ENCODE assay signal across 8 cellular contexts in the genomic region with DNA sequence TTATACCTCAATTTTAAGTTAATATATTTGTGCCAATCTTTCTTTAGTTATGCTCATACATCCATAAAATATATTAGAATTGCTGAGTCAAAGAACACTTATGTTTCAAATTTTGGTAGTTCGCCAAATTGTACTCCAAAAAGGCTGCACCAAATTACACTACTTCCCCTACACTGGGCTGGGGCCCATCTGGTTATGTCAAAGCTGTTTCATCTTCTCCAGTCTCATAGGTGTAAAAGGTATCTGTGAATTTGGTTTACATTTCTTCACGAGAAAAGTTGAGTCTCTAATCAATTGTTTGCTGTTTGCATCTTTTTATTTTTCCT. TPM values are rescaled to one million over a fixed set of nuclear protein-coding genes. Genes with fewer than 3 reads are reported as not detected.
DNase-seq lines count a peak whose midpoint lies in the region; ATAC-seq, FAIRE-seq and TF ChIP-seq lines count a peak whose summit lies in the region.

No MANE protein-coding gene starts in this region.

- H2AFZ ChIP-seq in K562 (ENCODE audit: low read depth, low read length), result peak overlapping the region; percentile 96

- peaks cover 13% of the 10 kb centered on the region for H3K79me2 ChIP-seq in K562 (ENCODE audit: control insufficient read depth, insufficient read depth, low read length)

- peak overlapping the region; percentile 74 for H3K4me2 ChIP-seq in K562 (ENCODE audit: insufficient read depth, low read length)

- BruUV-seq in A673 (replicated peaks; lab: Mats Ljungman, UMichigan) (no TSS peak), K562 (replicated peaks; lab: Mats Ljungman, UMichigan) (no TSS peak)

- H3K4me1 ChIP-seq in A673 (ENCODE audit: insufficient read depth, low read length, poor library complexity, severe bottlenecking) (peaks cover 14% of the 10 kb centered on the region), K562 (replicated peaks in 1 of 2; ENCODE audit: control insufficient read depth in 2 of 2, insufficient read depth in 2 of 2, low read length in 2 of 2) (peaks cover 0 to 8% of the 10 kb centered on the region in 2 experiments; a peak in 3 of 5 replicates), mesodermal cell (ENCODE audit: control insufficient read depth, insufficient read depth, low read length, poor library complexity, severe bottlenecking) (peaks cover 19% of the 10 kb centered on the region)

- FAIRE-seq in K562 (lab: Jason Lieb, UNC), result no peak

- peak overlapping the region in 1 of 2 experiments; percentile 43; a peak in 1 of 4 replicates for H3K9ac ChIP-seq in K562 (ENCODE audit: insufficient read depth in 1 of 2, low read depth in 2 of 2, low read length in 2 of 2)

- H3K9me1 ChIP-seq in K562 (ENCODE audit: control insufficient read depth, insufficient read depth, low read length), result no peaks in the 10 kb centered on the region

- H3K4me3 ChIP-seq in A673 (ENCODE audit: low read depth, low read length, poor library complexity, severe bottlenecking), result peak overlapping the region; percentile 72
- H3K4me3 ChIP-seq in K562, result peak overlapping the region; percentile 78
- peak overlapping the region; percentile 74 for H3K4me3 ChIP-seq in mesodermal cell (ENCODE audit: extremely low read depth, insufficient read depth, low read length, poor library complexity, severe bottlenecking)

- DNase-seq in A673 (ENCODE audit: low spot score) (peak; percentile 13), HFFc6 (no peak), K562 (ENCODE audit: extremely low read depth in 1 of 4, low spot score in 3 of 4) (no peak)
- no peak for DNase-seq in stimulated activated CD4-positive, alpha-beta T cell treated with anti-CD3 and anti-CD28 coated beads, Interleukin-2, amount 100 ng/mL, for 24 hours

- peaks cover 6% of the 10 kb centered on the region for H3K27me3 Mint-ChIP-seq in HFFc6 (ENCODE audit: insufficient read depth)

- in situ Hi-C loops in K562 (cut with MboI), result loop anchor here (25.0 kb wide), 1 partner anchor 230 kb away; no protein-coding TSS in a partner anchor

- 37% methylated on average over 2 of the region's 2 CpGs for WGBS in K562 (ENCODE audit: insufficient coverage, low coverage, missing lambda C conversion rate)
- 67 to 100% methylated on average over 1 of the region's 2 CpGs for WGBS in mesodermal cell (ENCODE audit: insufficient coverage in 2 of 2), 2 experiments

- no peaks in the 10 kb centered on the region for H4K20me1 ChIP-seq in K562 (replicated peaks; ENCODE audit: control insufficient read depth, insufficient read depth, low read length)

- H3K9me3 Mint-ChIP-seq in HFFc6, result peaks cover 11% of the 10 kb centered on the region

- H3K36me3 ChIP-seq in A673 (ENCODE audit: insufficient read depth, low read length, poor library complexity, severe bottlenecking), result no peaks in the 10 kb centered on the region
- H3K36me3 ChIP-seq in K562 (ENCODE audit: control insufficient read depth, insufficient read depth, low read length), result no peaks in the 10 kb centered on the region
- no peaks in the 10 kb centered on the region for H3K36me3 ChIP-seq in mesodermal cell (ENCODE audit: control insufficient read depth, insufficient read depth, low read length)

- TF ChIP-seq CTCF in A673 (conservative IDR thresholded peaks at IDR 0.05; ENCODE audit: low read depth, low read length), result no peak
- TF ChIP-seq CTCF in HFFc6 (IDR thresholded peaks at IDR 0.05), result no peak
- TF ChIP-seq CTCF in K562 (IDR thresholded peaks at IDR 0.05 in 2 of 3, conservative IDR thresholded peaks at IDR 0.05 in 1 of 3; ENCODE audit: insufficient read depth in 2 of 3, low read depth in 1 of 3, low read length in 3 of 3), result no peak

- peaks cover 5% of the 10 kb centered on the region for H3K9me3 ChIP-seq in A673 (ENCODE audit: low read depth, low read length, poor library complexity, severe bottlenecking)
- no peaks in the 10 kb centered on the region; the same call in 1 of the 2 replicates for H3K9me3 ChIP-seq in K562 (replicated peaks; ENCODE audit: control insufficient read depth, insufficient read depth, low read depth, low read length)
- no peaks in the 10 kb centered on the region for H3K9me3 ChIP-seq in mesodermal cell (ENCODE audit: control insufficient read depth, low read length)

- POLR2A ChIA-PET in A673 (lab: Charles Lee; ENCODE audit: low non-redundant PET), result no interaction called here
- POLR2A ChIA-PET in K562 (lab: Yijun Ruan, JAX), result interaction anchor here (0.8 to 1.7 kb wide), 3 partner anchors 14 to 198 kb away, joined by 3 read pairs; no protein-coding TSS in a partner anchor

- TF ChIP-seq RAD21 in K562 (CRISPR knock-in tag; conservative IDR thresholded peaks at IDR 0.05 in 1 of 2, IDR thresholded peaks at IDR 0.05 in 1 of 2), result no peak

- peak overlapping the region; percentile 89 for H3K4me3 Mint-ChIP-seq in HFFc6

- ATAC-seq in K562 (no peak), HG03378 (IDR thresholded peaks at IDR 0.05; ENCODE audit: unreplicated experiment) (no peak), esophagus mucosa (no peak), GM21529 (IDR thresholded peaks at IDR 0.05; ENCODE audit: unreplicated experiment) (no peak)

- H3K27me3 ChIP-seq in A673 (replicated peaks; ENCODE audit: insufficient read depth, low read depth, low read length, poor library complexity) (no peaks in the 10 kb centered on the region), K562 (ENCODE audit: control insufficient read depth in 2 of 2, insufficient read depth in 2 of 2, low read length in 2 of 2) (no peaks in the 10 kb centered on the region)

- peaks cover 47% of the 10 kb centered on the region for H3K4me1 Mint-ChIP-seq in HFFc6 (ENCODE audit: low read depth)

- CTCF ChIA-PET in A673 (lab: Charles Lee) (interaction anchor here (1.0 to 1.6 kb wide), 2 partner anchors 93 to 96 kb away, joined by 3 to 4 read pairs; no protein-coding TSS in a partner anchor), K562 (lab: Yijun Ruan, JAX; ENCODE audit: low intra/inter-chr PET ratio) (no interaction called here)

- intact Hi-C loops in A673 (cut with micrococcal nuclease; ENCODE audit: unreplicated experiment), result no loop called here
- intact Hi-C loops in K562 (cut with micrococcal nuclease), result no loop called here

- H3K27ac ChIP-seq in A673 (ENCODE audit: low read depth, low read length, poor library complexity, severe bottlenecking), result no peak overlapping the region
- peak overlapping the region; percentile 59 for H3K27ac ChIP-seq in K562 (ENCODE audit: extremely low read depth, low read depth, low read length)
- peak overlapping the region; percentile 30 for H3K27ac ChIP-seq in mesodermal cell (ENCODE audit: low read depth, low read length, severe bottlenecking)

- peak overlapping the region; percentile 76 for H3K27ac Mint-ChIP-seq in HFFc6

- TF ChIP-seq EP300 in K562 (IDR thresholded peaks at IDR 0.05; ENCODE audit: low read length), result no peak

- TF ChIP-seq POLR2A in K562 (conservative IDR thresholded peaks at IDR 0.05), result no peak

- H3K36me3 Mint-ChIP-seq in HFFc6 (ENCODE audit: low read depth), result peaks cover 14% of the 10 kb centered on the region

TF ChIP-seq in K562, 482 proteins besides CTCF, POLR2A, EP300 and RAD21 (continues in another document):
- TF ChIP-seq EGR1 (conservative IDR thresholded peaks at IDR 0.05) (no peak), MAFF (IDR thresholded peaks at IDR 0.05; ENCODE audit: low read length) (no peak), NFIC (IDR thresholded peaks at IDR 0.05) (peak; percentile 70), MEF2A (IDR thresholded peaks at IDR 0.05; ENCODE audit: control insufficient read depth, low read depth, low read length) (no peak), ZNF316 (IDR thresholded peaks at IDR 0.05) (peak; percentile 74), C11orf30 (IDR thresholded peaks at IDR 0.05; ENCODE audit: low read depth) (peak; percentile 64), ARID1B (IDR thresholded peaks at IDR 0.05) (0 out of 2 replicates have a peak, but pooled peaks have one; percentile 6), MAFG (tag; conservative IDR thresholded peaks at IDR 0.05) (0 out of 2 replicates have a peak, but pooled peaks have one; percentile 10)
- TF ChIP-seq, protein P1, sequence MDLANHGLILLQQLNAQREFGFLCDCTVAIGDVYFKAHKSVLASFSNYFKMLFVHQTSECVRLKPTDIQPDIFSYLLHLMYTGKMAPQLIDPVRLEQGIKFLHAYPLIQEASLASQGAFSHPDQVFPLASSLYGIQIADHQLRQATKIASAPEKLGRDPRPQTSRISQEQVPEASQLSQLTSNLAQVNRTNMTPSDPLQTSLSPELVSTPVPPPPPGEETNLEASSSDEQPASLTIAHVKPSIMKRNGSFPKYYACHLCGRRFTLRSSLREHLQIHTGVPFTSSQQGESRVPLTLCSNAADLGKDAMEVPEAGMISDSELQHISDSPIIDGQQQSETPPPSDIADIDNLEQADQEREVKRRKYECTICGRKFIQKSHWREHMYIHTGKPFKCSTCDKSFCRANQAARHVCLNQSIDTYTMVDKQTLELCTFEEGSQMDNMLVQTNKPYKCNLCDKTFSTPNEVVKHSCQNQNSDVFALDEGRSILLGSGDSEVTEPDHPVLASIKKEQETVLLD (IDR thresholded peaks at IDR 0.05), result no peak

RNA-seq across cellular contexts. Expression of a gene that starts 0.7 kb away (rescaled TPM):
- total RNA-seq in A673 (2021) (0.37 and 0.70 TPM in 2 replicates), K562 (2014; rRNA removed) (0.08 and 0.23 TPM in 2 replicates), K562 (2014; rRNA removed; fragmentation: Illumina TruSeq; extraction: Trizol) (0.51 and 0.54 TPM in 2 replicates), K562 (2015; rRNA removed; fragmentation: Illumina TruSeq; extraction: Trizol) (0.34 and 0.43 TPM in 2 replicates), K562 (2021) (0.13 and 0.29 TPM in 2 replicates), esophagus mucosa (0.28 TPM)
- total RNA-seq in HFFc6 (2021; fragmentation: NEBNext Ultra II Directional; extraction: Animal tissue kit (Norgen Biotek cat#: 25700)), result 1 to 10 TPM; 1.2 to 2.0 (median 1.3) TPM
- 0.37 TPM in 1 of 2 replicates, not detected in the other for total RNA-seq in K562 (2011; cell fraction: chromatin; rRNA removed; ENCODE audit: low replicate concordance)
- not detected in 2 replicates for total RNA-seq in K562 (2011; cell fraction: nucleolus; rRNA removed)
- total RNA-seq in K562 (2011; cell fraction: nucleoplasm; rRNA removed), result 0.29 TPM in 1 of 2 replicates, not detected in the other
- polyA plus RNA-seq in K562 (2011; rRNA removed) (0.05 and 0.10 TPM in 2 replicates), K562 (2014; fragmentation: Illumina TruSeq; extraction: Trizol) (0.21 and 0.42 TPM in 2 replicates), K562 (2014; fragmentation: Nextera tagmentation; extraction: Ambion mirVana) (under 1 TPM; 0.07 to 0.20 TPM), K562 (2014; rRNA removed) (0.30 and 0.36 TPM in 2 replicates)
- 0.01 and 0.03 TPM in 2 replicates for polyA plus RNA-seq in K562 (2011; cell fraction: cytosol; rRNA removed)
- 0.22 TPM in 1 of 2 replicates, not detected in the other for polyA plus RNA-seq in K562 (2011; cell fraction: nucleus; rRNA removed)
- 0.19 and 0.22 TPM in 2 replicates for polyA plus RNA-seq in K562 (2012)
- not detected in 2 replicates for polyA minus RNA-seq in K562 (2011; rRNA and poly(A)+ RNA removed)
- not detected in 2 replicates for polyA minus RNA-seq in K562 (2011; cell fraction: cytosol; rRNA and poly(A)+ RNA removed)
- 0.13 TPM in 1 of 2 replicates, not detected in the other for polyA minus RNA-seq in K562 (2011; cell fraction: nucleus; rRNA and poly(A)+ RNA removed)
- 0.63 TPM for polyA plus RNA-seq in mesodermal cell (2013, experiment 1 of 2)
- polyA plus RNA-seq in mesodermal cell (2013, experiment 2 of 2), result 0.71 TPM
